9 cellular contexts compared by ENCODE assay signal in the genomic region with DNA sequence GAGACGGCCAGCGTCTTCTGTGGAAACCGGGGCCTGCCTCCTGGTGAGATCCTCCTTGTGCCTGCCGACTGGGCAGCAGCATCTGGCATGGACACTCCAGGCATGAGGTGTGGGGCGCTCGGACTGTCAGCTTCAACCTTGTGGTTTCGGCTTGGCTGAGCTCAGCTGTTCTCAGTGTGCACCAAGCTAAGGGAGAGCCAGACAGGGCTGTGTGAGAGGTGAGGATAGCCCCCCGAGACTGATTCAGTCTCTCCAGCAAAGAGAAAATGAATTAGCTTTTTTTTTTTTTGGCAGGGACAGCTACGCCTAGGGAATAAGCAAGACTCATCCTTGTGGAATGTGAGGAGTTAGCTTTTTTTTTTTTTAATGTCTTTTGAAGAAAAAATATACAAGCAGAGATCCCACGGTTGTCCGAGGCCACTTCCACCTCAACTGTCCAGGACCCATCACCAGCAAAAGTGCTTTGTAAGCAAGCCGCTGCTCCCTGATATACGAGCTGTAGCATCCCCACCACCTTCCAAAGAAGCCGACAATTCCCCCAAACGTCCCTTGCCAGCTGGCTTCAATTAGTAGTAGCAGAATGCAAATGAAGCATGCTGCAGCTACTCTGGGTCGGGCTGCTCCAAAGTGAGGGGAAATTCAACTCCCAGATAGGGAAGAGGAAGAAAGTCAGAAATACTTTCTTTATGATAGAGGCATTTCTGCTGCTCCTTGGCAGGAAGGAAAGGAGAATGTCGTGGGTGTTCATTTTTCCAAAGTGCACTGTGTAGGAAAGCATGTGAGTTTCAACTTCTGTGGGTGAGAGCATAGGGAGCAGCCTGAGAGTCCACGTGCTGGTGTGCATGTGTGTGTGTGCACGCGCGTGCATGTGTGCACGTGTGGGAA. TPM values are rescaled to one million over a fixed set of nuclear protein-coding genes. Genes with fewer than 3 reads are reported as not detected.
DNase-seq lines count a peak whose midpoint lies in the region; ATAC-seq, FAIRE-seq and TF ChIP-seq lines count a peak whose summit lies in the region.
"Had no signal": no experiment of that assay in that cellular context is flagged by ENCODE, and none has a peak within 500 bp of the region (broad histone marks: within the 10 kb centered on the region; RNA-seq: fewer than 3 reads in every experiment).

No MANE protein-coding gene starts in this region.

- H2AFZ ChIP-seq in smooth muscle cell (ENCODE audit: low read depth): peak overlapping the region; percentile 47

- H3K27ac ChIP-seq in adrenal gland (peak overlapping the region in 2 of 5 donors; percentile 10 to 61), left ventricle myocardium inferior (replicated peaks) (no peak overlapping the region), smooth muscle cell (ENCODE audit: low read depth) (peak overlapping the region; percentile 87)
- H3K27ac ChIP-seq: cardiac muscle cell had no signal

- peak overlapping the region in 1 of 4 donors; percentile 25 for H3K4me3 ChIP-seq in adrenal gland
- H3K4me3 ChIP-seq in left ventricle myocardium inferior: peak overlapping the region; percentile 6
- peak overlapping the region; percentile 28 for H3K4me3 ChIP-seq in smooth muscle cell
- H3K4me3 ChIP-seq: cardiac muscle cell had no signal

- ATAC-seq in GM18909 (IDR thresholded peaks at IDR 0.05; ENCODE audit: poor library complexity, unreplicated experiment) (no peak), HG03280 (IDR thresholded peaks at IDR 0.05; ENCODE audit: unreplicated experiment) (no peak)

- no peak for DNase-seq in H54 (ENCODE audit: insufficient read length, low spot score)
- peak in 5 of 7 donors; percentile 32 to 42 (median 35) for DNase-seq in adrenal gland
- DNase-seq in left ventricle myocardium inferior: no peak
- DNase-seq in smooth muscle cell (lab: John Stamatoyannopoulos, UW; ENCODE audit: unreplicated experiment): no peak
- DNase-seq in NCI-H1930 (lab: John Stamatoyannopoulos, UW): no peak
- DNase-seq in NCI-H2196 treated with DMSO at 0.1 percent for 48 hours (lab: John Stamatoyannopoulos, UW; ENCODE audit: unreplicated experiment): no peak

- H3K4me2 ChIP-seq in smooth muscle cell: peak overlapping the region; percentile 81

- H4K20me1 ChIP-seq in smooth muscle cell (ENCODE audit: low read depth): no peaks in the 10 kb centered on the region

- H3K9me3 ChIP-seq in adrenal gland (replicated peaks in 1 of 3) (no peaks in the 10 kb centered on the region), left ventricle myocardium inferior (replicated peaks) (peaks cover 12% of the 10 kb centered on the region), smooth muscle cell (replicated peaks; ENCODE audit: low read depth) (no peaks in the 10 kb centered on the region)

- peaks cover 12% of the 10 kb centered on the region for H3F3A ChIP-seq in smooth muscle cell (ENCODE audit: low read depth)

- H3K4me1 ChIP-seq in adrenal gland (replicated peaks in 1 of 2): peaks cover 10 to 12% of the 10 kb centered on the region in 2 donors
- no peaks in the 10 kb centered on the region for H3K4me1 ChIP-seq in left ventricle myocardium inferior
- H3K4me1 ChIP-seq in smooth muscle cell (ENCODE audit: low read depth): peaks cover 19% of the 10 kb centered on the region

- H3K9ac ChIP-seq in smooth muscle cell (ENCODE audit: low read depth): peak overlapping the region; percentile 68

- no peak for FAIRE-seq in H54 (lab: Jason Lieb, UNC)

- TF ChIP-seq CTCF in adrenal gland (IDR thresholded peaks at IDR 0.05) (no peak), left ventricle myocardium inferior (IDR thresholded peaks at IDR 0.05; ENCODE audit: borderline replicate concordance) (no peak), smooth muscle cell (IDR thresholded peaks at IDR 0.05; ENCODE audit: borderline replicate concordance, insufficient read depth, poor library complexity, severe bottlenecking) (no peak)

- H3K79me2 ChIP-seq in smooth muscle cell (ENCODE audit: low read depth): no peaks in the 10 kb centered on the region

- WGBS in adrenal gland, 4 donors: 27 to 36% (median 29%) methylated on average over 21 to 22 of the region's 22 CpGs
- 24% methylated on average over 22 of the region's 22 CpGs for WGBS in smooth muscle cell (ENCODE audit: low lambda C conversion rate)

- H3K36me3 ChIP-seq in adrenal gland (replicated peaks in 1 of 2) (no peaks in the 10 kb centered on the region), left ventricle myocardium inferior (no peaks in the 10 kb centered on the region), smooth muscle cell (ENCODE audit: low read depth) (no peaks in the 10 kb centered on the region)
- H3K36me3 ChIP-seq: cardiac muscle cell had no signal

- TF ChIP-seq POLR2A in H54 (IDR thresholded peaks at IDR 0.05; ENCODE audit: low read depth, low read length) (peak; percentile 15; the same call in 1 of the 2 replicates), adrenal gland (IDR thresholded peaks at IDR 0.05) (no peak)

- intact Hi-C loops in adrenal gland (cut with DNase I): no loop called here
- intact Hi-C loops in left ventricle myocardium inferior (cut with micrococcal nuclease): no loop called here

- H3K27me3 ChIP-seq in adrenal gland: no peaks in the 10 kb centered on the region
- H3K27me3 ChIP-seq in left ventricle myocardium inferior (ENCODE audit: low read depth): peaks cover 60% of the 10 kb centered on the region
- H3K27me3 ChIP-seq in smooth muscle cell (ENCODE audit: low read depth): no peaks in the 10 kb centered on the region
- H3K27me3 ChIP-seq: cardiac muscle cell had no signal

RNA-seq across cellular contexts. Expression of gene THY1, which starts 9.8 kb away (rescaled TPM):
- total RNA-seq in adrenal gland (10 to 100 TPM in 5 of 8 donors, 1 to 10 TPM in 3; 4.5 to 38.7 (median 18.2) TPM), left ventricle myocardium inferior (0.91 TPM), smooth muscle cell (266 and 297 TPM in 2 replicates)
- polyA plus RNA-seq in adrenal gland (10 to 100 TPM; 14.4 to 35.0 (median 26.2) TPM), smooth muscle cell (411 and 614 TPM in 2 replicates)

RNA-seq across cellular contexts. Expression of gene USP2, which starts 51.2 kb away (rescaled TPM):
- 10 to 100 TPM in 4 of 8 donors, 1 to 10 TPM in 4; 3.9 to 28.7 (median 13.0) TPM for total RNA-seq in adrenal gland
- 10 to 100 TPM in 1 of 3 donors, 1 to 10 TPM in 2; 4.6 to 11.8 (median 9.1) TPM for polyA plus RNA-seq in adrenal gland
- 135 TPM for total RNA-seq in left ventricle myocardium inferior
- total RNA-seq in smooth muscle cell: 1.4 and 1.8 TPM in 2 replicates
- polyA plus RNA-seq in smooth muscle cell: 0.25 and 2.5 TPM in 2 replicates

Comparison
In these comparisons a context has a peak if more than half of its experiments do, and no peak if none do; other contexts are left out.
1. DNase-seq: peak in adrenal gland (5 of 7); none in H54 (single experiment), left ventricle myocardium inferior (single experiment), smooth muscle cell (single experiment), NCI-H1930 (0 of 2) and NCI-H2196 treated with DMSO at 0.1 percent for 48 hours (single experiment).